Comparison of ENCODE assay signal across 10 cellular contexts in genomic region chr3:58336135-58336882, GRCh38. TPM values are rescaled to one million over a fixed set of nuclear protein-coding genes. Genes with fewer than 3 reads are reported as not detected.
DNase-seq lines count a peak whose midpoint lies in the region; TF ChIP-seq lines count a peak whose summit lies in the region.
"Had no signal": no experiment of that assay in that cellular context is flagged by ENCODE, and none has a peak within 500 bp of the region (broad histone marks: within the 10 kb centered on the region; RNA-seq: fewer than 3 reads in every experiment).

No MANE protein-coding gene starts in this region.

- H3K27me3 ChIP-seq in DOHH2 (ENCODE audit: control insufficient read depth, low read length) (no peaks in the 10 kb centered on the region), sigmoid colon (no peaks in the 10 kb centered on the region)

- no peak for TF ChIP-seq CTCF in DOHH2 (IDR thresholded peaks at IDR 0.05; ENCODE audit: low read depth, low read length, poor library complexity, severe bottlenecking)
- no peak for TF ChIP-seq CTCF in sigmoid colon (IDR thresholded peaks at IDR 0.05)

- H3K9me2 ChIP-seq in DOHH2 (replicated peaks; ENCODE audit: control insufficient read depth, low read length) = no peaks in the 10 kb centered on the region

- peak overlapping the region; percentile 98 for H3K4me2 ChIP-seq in DOHH2 (ENCODE audit: low read length)

- no peak for TF ChIP-seq POLR2A in sigmoid colon (IDR thresholded peaks at IDR 0.05)

- H3K79me2 ChIP-seq in DOHH2 (ENCODE audit: control insufficient read depth, low read length) = peaks cover 95% of the 10 kb centered on the region

- H3K27ac ChIP-seq in DOHH2 (ENCODE audit: low read depth, low read length) (peak overlapping the region; percentile 99), sigmoid colon (peak overlapping the region in 3 of 4 donors; percentile 72 to 84 (median 83))

- peak; percentile 52 for DNase-seq in NCI-H226
- no peak for DNase-seq in sigmoid colon
- no peak for DNase-seq in HuH-7 (ENCODE audit: low spot score)
- DNase-seq in G401 (ENCODE audit: low spot score) = no peak
- DNase-seq in NK-92 (lab: John Stamatoyannopoulos, UW; ENCODE audit: unreplicated experiment) = no peak
- DNase-seq in NCI-H2227 treated with DMSO at 0.1 percent for 48 hours (lab: John Stamatoyannopoulos, UW) = no peak
- DNase-seq: mesendoderm, NCI-H1930 had no signal

- H3K4me1 ChIP-seq in DOHH2 (ENCODE audit: control insufficient read depth, low read length) = peaks cover 71% of the 10 kb centered on the region
- H3K4me1 ChIP-seq in sigmoid colon = peaks cover 0 to 45% (median 37%) of the 10 kb centered on the region in 4 donors

- H3K36me3 ChIP-seq in DOHH2 (ENCODE audit: control insufficient read depth, low read length) (peaks cover 74% of the 10 kb centered on the region), sigmoid colon (peaks cover 0 to 10% (median 0%) of the 10 kb centered on the region in 4 donors)

- peak overlapping the region; percentile 91 for H3K27ac Mint-ChIP-seq in dendritic cell treated with granulocyte-macrophage colony-stimulating factor and Interleukin-4, amounts not matched to agents 40 ng/mL and 50 ng/mL, for 4 days

- intact Hi-C loops in dendritic cell treated with granulocyte-macrophage colony-stimulating factor and Interleukin-4, amounts not matched to agents 40 ng/mL and 50 ng/mL, for 4 days (cut with micrococcal nuclease) = no loop called here
- intact Hi-C loops in sigmoid colon (cut with DNase I) = no loop called here

- no peak for TF ChIP-seq EP300 in sigmoid colon (IDR thresholded peaks at IDR 0.05)

- peak overlapping the region; percentile 58 for H3K4me3 Mint-ChIP-seq in dendritic cell treated with granulocyte-macrophage colony-stimulating factor and Interleukin-4, amounts not matched to agents 40 ng/mL and 50 ng/mL, for 4 days

- H4K20me1 ChIP-seq in DOHH2 (ENCODE audit: control insufficient read depth, insufficient read depth, low read depth, low read length) = no peaks in the 10 kb centered on the region

- no peaks in the 10 kb centered on the region for H3K9me3 ChIP-seq in DOHH2 (ENCODE audit: control insufficient read depth, insufficient read depth, low read length)
- no peaks in the 10 kb centered on the region for H3K9me3 ChIP-seq in sigmoid colon

- peaks cover 56% of the 10 kb centered on the region for H3K4me1 Mint-ChIP-seq in dendritic cell treated with granulocyte-macrophage colony-stimulating factor and Interleukin-4, amounts not matched to agents 40 ng/mL and 50 ng/mL, for 4 days (ENCODE audit: low read depth)

- 98% methylated on average over 3 of the region's 3 CpGs for WGBS in sigmoid colon, 2 donors

- in situ Hi-C loops in G401 (cut with HindIII; ENCODE audit: low sequenced_read_pairs) = no loop called here

- H3F3A ChIP-seq in DOHH2 (ENCODE audit: control insufficient read depth, insufficient read depth) = peaks cover 45% of the 10 kb centered on the region

- H3K36me3 Mint-ChIP-seq in dendritic cell treated with granulocyte-macrophage colony-stimulating factor and Interleukin-4, amounts not matched to agents 40 ng/mL and 50 ng/mL, for 4 days (ENCODE audit: low read depth) = peaks cover 45% of the 10 kb centered on the region

- H3K4me3 ChIP-seq in DOHH2 (ENCODE audit: low read length) (peak overlapping the region; percentile 68), sigmoid colon (no peak overlapping the region)

- H3K27me3 Mint-ChIP-seq in dendritic cell treated with granulocyte-macrophage colony-stimulating factor and Interleukin-4, amounts not matched to agents 40 ng/mL and 50 ng/mL, for 4 days = no peaks in the 10 kb centered on the region

- H3K9me3 Mint-ChIP-seq in dendritic cell treated with granulocyte-macrophage colony-stimulating factor and Interleukin-4, amounts not matched to agents 40 ng/mL and 50 ng/mL, for 4 days = no peaks in the 10 kb centered on the region

RNA-seq across cellular contexts. Expression of gene PXK, which starts 3.6 kb away (rescaled TPM):
- 10 to 100 TPM; 30.3 to 58.7 (median 50.5) TPM for total RNA-seq in sigmoid colon
- 10 to 100 TPM in 1 of 3 donors, 1 to 10 TPM in 2; 6.9 to 16.4 (median 8.4) TPM for polyA plus RNA-seq in sigmoid colon
- 17.0 and 18.4 TPM in 2 replicates for total RNA-seq in G401 (2014; rRNA removed; shearing (Covaris generic))

RNA-seq across cellular contexts. Expression of gene HTD2, which starts 30.0 kb away (rescaled TPM):
- total RNA-seq in sigmoid colon = 10 to 100 TPM in 3 of 4 donors, 1 to 10 TPM in 1; 6.9 to 20.8 (median 12.5) TPM
- 10 to 100 TPM in 1 of 3 donors, 1 to 10 TPM in 2; 7.0 to 15.0 (median 7.2) TPM for polyA plus RNA-seq in sigmoid colon
- 7.3 and 19.6 TPM in 2 replicates for total RNA-seq in G401 (2014; rRNA removed; shearing (Covaris generic))

RNA-seq across cellular contexts. Expression of gene RPP14, which starts 30.3 kb away (rescaled TPM):
- total RNA-seq in sigmoid colon = 10 to 100 TPM; 10.8 to 16.7 (median 13.8) TPM
- polyA plus RNA-seq in sigmoid colon = 10 to 100 TPM; 12.1 to 16.6 (median 15.6) TPM
- total RNA-seq in G401 (2014; rRNA removed; shearing (Covaris generic)) = 17.0 and 25.1 TPM in 2 replicates
